17 cellular contexts compared by ENCODE assay signal in the genomic region with DNA sequence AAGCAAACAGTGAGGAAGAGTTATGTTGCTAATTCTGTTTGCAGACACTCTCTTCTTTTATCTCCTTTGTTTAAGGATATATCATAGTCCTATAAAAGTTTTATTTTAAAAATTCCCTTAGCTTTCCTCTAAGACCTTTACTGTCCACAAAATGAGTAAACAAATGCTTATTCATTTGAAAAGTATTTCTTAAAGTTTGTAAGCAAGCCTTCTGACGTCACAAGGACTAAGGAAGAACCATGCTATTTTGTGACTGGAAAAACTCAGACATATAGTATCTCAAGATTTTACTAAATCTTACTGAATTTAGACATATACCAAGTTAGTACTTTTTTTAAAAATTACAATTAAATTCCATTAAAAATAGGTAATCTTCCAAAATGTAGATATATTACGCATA. TPM values are rescaled to one million over a fixed set of nuclear protein-coding genes. Genes with fewer than 3 reads are reported as not detected.
DNase-seq lines count a peak whose midpoint lies in the region; TF ChIP-seq lines count a peak whose summit lies in the region.
"Had no signal": no experiment of that assay in that cellular context is flagged by ENCODE, and none has a peak within 500 bp of the region (broad histone marks: within the 10 kb centered on the region; RNA-seq: fewer than 3 reads in every experiment).

No MANE protein-coding gene starts in this region.

- POLR2A ChIA-PET in BJ (lab: Charles Lee): no interaction called here

- H3K23ac ChIP-seq in mesenchymal stem cell (ENCODE audit: low read length in 2 of 2): no peak overlapping the region

- no peak overlapping the region for H4K91ac ChIP-seq in mesenchymal stem cell (ENCODE audit: low read length)

- H2BK5ac ChIP-seq in mesenchymal stem cell (ENCODE audit: low read depth, low read length, poor library complexity, severe bottlenecking): no peak overlapping the region

- H2AFZ ChIP-seq in mesenchymal stem cell (ENCODE audit: low read depth, low read length): no peak overlapping the region

- CTCF ChIA-PET in BJ (lab: Yijun Ruan, JAX): no interaction called here

- H2BK12ac ChIP-seq in mesenchymal stem cell (ENCODE audit: low read length in 2 of 2): no peak overlapping the region

- H3K4me2 ChIP-seq in mesenchymal stem cell (ENCODE audit: low read length, poor library complexity, severe bottlenecking): no peak overlapping the region
- H3K4me2 ChIP-seq: BLaER1 had no signal

- H3K4ac ChIP-seq in mesenchymal stem cell (ENCODE audit: low read depth in 1 of 2, low read length in 2 of 2): no peak overlapping the region

- H4K8ac ChIP-seq in mesenchymal stem cell (ENCODE audit: low read length): no peak overlapping the region

- H3K4me3 ChIP-seq in BJ (ENCODE audit: low read depth, low read length) (no peak overlapping the region), mesenchymal stem cell (ENCODE audit: insufficient read depth in 1 of 2, low read depth in 1 of 2, low read length in 2 of 2) (no peak overlapping the region)
- H3K4me3 ChIP-seq: BLaER1, K562 had no signal

- H3K9ac ChIP-seq in mesenchymal stem cell (ENCODE audit: low read length): no peak overlapping the region
- H3K9ac ChIP-seq: BLaER1 had no signal

- H2AK5ac ChIP-seq in mesenchymal stem cell (ENCODE audit: low read length, severe bottlenecking): no peak overlapping the region

- H3K79me1 ChIP-seq in mesenchymal stem cell (replicated peaks; ENCODE audit: low read length, poor library complexity, severe bottlenecking): no peaks in the 10 kb centered on the region

- no peak overlapping the region for H2BK120ac ChIP-seq in mesenchymal stem cell (ENCODE audit: low read depth, low read length)

- H2BK15ac ChIP-seq in mesenchymal stem cell (ENCODE audit: low read depth, poor library complexity, severe bottlenecking): no peak overlapping the region

- TF ChIP-seq CTCF in BJ (IDR thresholded peaks at IDR 0.05; ENCODE audit: insufficient read depth, low read depth, low read length): no peak

- no peak overlapping the region for H3K18ac ChIP-seq in mesenchymal stem cell (ENCODE audit: low read depth in 1 of 2, low read length in 2 of 2)

- no CpG with 5 or more reads among the region's 2 CpGs for WGBS in mesenchymal stem cell

- H3K9me3 ChIP-seq in mesenchymal stem cell (ENCODE audit: control insufficient read depth, low read length): no peaks in the 10 kb centered on the region
- H3K9me3 ChIP-seq: BLaER1 had no signal

- DNase-seq in BJ (ENCODE audit: low read depth): peak; percentile 9
- DNase-seq in HS-5 (ENCODE audit: low read depth): peak; percentile 0
- peak; percentile 18 for DNase-seq in dedifferentiated amniotic fluid mesenchymal stem cell (ENCODE audit: extremely low spot score)
- peak; percentile 66 for DNase-seq in mesenchymal stem cell
- no peak for DNase-seq in NCI-H1092 treated with DMSO at 0.1 percent for 48 hours (lab: John Stamatoyannopoulos, UW)
- DNase-seq in ureter (ENCODE audit: low spot score): no peak
- no peak for DNase-seq in occipital lobe (lab: John Stamatoyannopoulos, UW)
- DNase-seq: CD8-positive, alpha-beta memory T cell; DND-41; H9; NCI-H1092; NCI-H1694 treated with DMSO at 0.1 percent for 48 hours; NCI-H446 had no signal

- H3K27ac ChIP-seq in mesenchymal stem cell (ENCODE audit: low read length, poor library complexity, severe bottlenecking): no peak overlapping the region
- H3K27ac ChIP-seq: BLaER1 had no signal

- H3K36me3 ChIP-seq in BJ (ENCODE audit: control insufficient read depth, insufficient read depth, low read length): no peaks in the 10 kb centered on the region
- H3K36me3 ChIP-seq in mesenchymal stem cell (ENCODE audit: control insufficient read depth in 1 of 2, insufficient read depth in 2 of 2, low read depth in 1 of 2, low read length in 2 of 2): no peaks in the 10 kb centered on the region
- H3K36me3 ChIP-seq: BLaER1 had no signal

- H3K27me3 ChIP-seq in BJ (ENCODE audit: control insufficient read depth, insufficient read depth, low read length): no peaks in the 10 kb centered on the region
- H3K27me3 ChIP-seq in mesenchymal stem cell (ENCODE audit: control insufficient read depth in 1 of 2, insufficient read depth in 1 of 2, low read length in 2 of 2): peaks cover 0 to 12% of the 10 kb centered on the region in 2 experiments

- no peak overlapping the region for H3K14ac ChIP-seq in mesenchymal stem cell (ENCODE audit: low read length in 2 of 2)

- no peaks in the 10 kb centered on the region for H3K4me1 ChIP-seq in mesenchymal stem cell (ENCODE audit: control insufficient read depth, insufficient read depth, low read depth, low read length)
- H3K4me1 ChIP-seq: BLaER1 had no signal

RNA-seq across cellular contexts. Expression of gene RBMXL3, which starts 5.2 kb away (rescaled TPM):
- not detected in 2 replicates for polyA plus RNA-seq in BJ (2011; rRNA removed)
- not detected in 2 replicates for polyA minus RNA-seq in BJ (2011; rRNA and poly(A)+ RNA removed)
- not detected for polyA plus RNA-seq in mesenchymal stem cell (2013, experiment 1 of 2)
- not detected for polyA plus RNA-seq in mesenchymal stem cell (2013, experiment 2 of 2)
- total RNA-seq in ureter (not detected), occipital lobe (not detected)
- total RNA-seq: CD8-positive, alpha-beta memory T cell; H9; HT1080; SK-MEL-5 had no signal
- polyA plus RNA-seq: CD8-positive, alpha-beta memory T cell had no signal

RNA-seq across cellular contexts. Expression of gene LRCH2, which starts 49.9 kb away (rescaled TPM):
- 1.5 and 4.1 TPM in 2 replicates for polyA plus RNA-seq in BJ (2011; rRNA removed)
- polyA minus RNA-seq in BJ (2011; rRNA and poly(A)+ RNA removed): 1.7 and 2.0 TPM in 2 replicates
- 7.1 TPM for polyA plus RNA-seq in mesenchymal stem cell (2013, experiment 1 of 2)
- polyA plus RNA-seq in mesenchymal stem cell (2013, experiment 2 of 2): 7.3 TPM
- total RNA-seq in ureter: 7.4 TPM
- 58.2 TPM for total RNA-seq in occipital lobe
- total RNA-seq: CD8-positive, alpha-beta memory T cell had no signal
- polyA plus RNA-seq: CD8-positive, alpha-beta memory T cell had no signal

Comparison
In these comparisons a context has a peak if more than half of its experiments do, and no peak if none do; other contexts are left out.
1. DNase-seq: peak in BJ (single experiment), HS-5 (single experiment), dedifferentiated amniotic fluid mesenchymal stem cell (single experiment) and mesenchymal stem cell (single experiment); none in NCI-H1092 treated with DMSO at 0.1 percent for 48 hours (single experiment), ureter (single experiment) and occipital lobe (single experiment).